16 cellular contexts compared by ENCODE assay signal in genomic region chr1:101311146-101311892, GRCh38.
DNase-seq lines count a peak whose midpoint lies in the region; ATAC-seq and TF ChIP-seq lines count a peak whose summit lies in the region.
"Had no signal": no experiment of that assay in that cellular context is flagged by ENCODE, and none has a peak within 500 bp of the region (broad histone marks: within the 10 kb centered on the region; RNA-seq: fewer than 3 reads in every experiment).

No MANE protein-coding gene starts in this region.

- H3K9me2 ChIP-seq in Karpas-422 (replicated peaks; ENCODE audit: insufficient read depth, low read length): no peaks in the 10 kb centered on the region

- TF ChIP-seq CTCF in breast epithelium (IDR thresholded peaks at IDR 0.05): no peak

- no peaks in the 10 kb centered on the region for H4K20me1 ChIP-seq in Karpas-422 (ENCODE audit: insufficient read depth, low read depth, low read length)

- H3K36me3 ChIP-seq in Karpas-422 (ENCODE audit: insufficient read depth, low read length) (no peaks in the 10 kb centered on the region), breast epithelium (no peaks in the 10 kb centered on the region)
- H3K36me3 ChIP-seq: esophagus squamous epithelium, pancreas had no signal

- H3K4me3 ChIP-seq in Karpas-422 (ENCODE audit: low read length) (no peak overlapping the region), breast epithelium (no peak overlapping the region)
- H3K4me3 ChIP-seq: esophagus squamous epithelium, pancreas had no signal

- H3K27me3 ChIP-seq in Karpas-422 (ENCODE audit: low read length) (no peaks in the 10 kb centered on the region), breast epithelium (no peaks in the 10 kb centered on the region)
- H3K27me3 ChIP-seq: pancreas had no signal

- H3K79me2 ChIP-seq in Karpas-422 (ENCODE audit: low read length): no peaks in the 10 kb centered on the region

- H3K27ac ChIP-seq in Karpas-422 (ENCODE audit: low read length) (no peak overlapping the region), breast epithelium (no peak overlapping the region)
- H3K27ac ChIP-seq: esophagus squamous epithelium, KMS-11, pancreas had no signal

- H3K36me3 Mint-ChIP-seq in activated T-cell treated with anti-CD3 and anti-CD28 coated beads, Interleukin-2, amount 50 U/mL, for 72 hours (ENCODE audit: insufficient read depth in 2 of 2): no peaks in the 10 kb centered on the region
- H3K36me3 Mint-ChIP-seq in natural killer cell treated with Interleukin-12 subunit alpha and Interleukin-12 subunit beta and Interleukin-15 and Interleukin-18, amount 100 ng/mL, for 72 hours: no peaks in the 10 kb centered on the region

- peak overlapping the region; percentile 74 for H3K4me2 ChIP-seq in Karpas-422 (ENCODE audit: low read depth, low read length, poor library complexity, severe bottlenecking)
- H3K4me2 ChIP-seq: KMS-11 had no signal

- H3K9ac ChIP-seq in Karpas-422 (ENCODE audit: low read length): no peak overlapping the region
- H3K9ac ChIP-seq: KMS-11 had no signal

- no peak for TF ChIP-seq POLR2A in breast epithelium (IDR thresholded peaks at IDR 0.05)

- peaks cover 74% of the 10 kb centered on the region for H3K4me1 Mint-ChIP-seq in activated T-cell treated with anti-CD3 and anti-CD28 coated beads, Interleukin-2, amount 50 U/mL, for 72 hours (ENCODE audit: low read depth)
- peaks cover 83 to 84% of the 10 kb centered on the region in 2 donors for H3K4me1 Mint-ChIP-seq in natural killer cell treated with Interleukin-12 subunit alpha and Interleukin-12 subunit beta and Interleukin-15 and Interleukin-18, amount 100 ng/mL, for 72 hours (ENCODE audit: low read depth in 2 of 2)

- H3K4me1 ChIP-seq in Karpas-422 (ENCODE audit: low read length) (peaks cover 87% of the 10 kb centered on the region), breast epithelium (no peaks in the 10 kb centered on the region)

- peak; percentile 16 to 36 for ATAC-seq in activated T-cell treated with anti-CD3 and anti-CD28 coated beads, Interleukin-2, amount 50 U/mL, for 72 hours (replicated peaks in 1 of 2)
- ATAC-seq in natural killer cell treated with Interleukin-12 subunit alpha and Interleukin-12 subunit beta and Interleukin-15 and Interleukin-18, amount 100 ng/mL, for 72 hours: no peak
- ATAC-seq: pancreas had no signal

- H3K27ac Mint-ChIP-seq in activated T-cell treated with anti-CD3 and anti-CD28 coated beads, Interleukin-2, amount 50 U/mL, for 72 hours: peak overlapping the region; percentile 36
- H3K27ac Mint-ChIP-seq in natural killer cell treated with Interleukin-12 subunit alpha and Interleukin-12 subunit beta and Interleukin-15 and Interleukin-18, amount 100 ng/mL, for 72 hours: peak overlapping the region; percentile 78 to 89
- H3K27ac Mint-ChIP-seq: dendritic cell treated with granulocyte-macrophage colony-stimulating factor and Interleukin-4, amounts not matched to agents 40 ng/mL and 50 ng/mL, for 4 days had no signal

- peak overlapping the region; percentile 77 to 88 for H3K4me3 Mint-ChIP-seq in activated T-cell treated with anti-CD3 and anti-CD28 coated beads, Interleukin-2, amount 50 U/mL, for 72 hours
- peak overlapping the region; percentile 86 for H3K4me3 Mint-ChIP-seq in natural killer cell treated with Interleukin-12 subunit alpha and Interleukin-12 subunit beta and Interleukin-15 and Interleukin-18, amount 100 ng/mL, for 72 hours
- H3K4me3 Mint-ChIP-seq: dendritic cell treated with granulocyte-macrophage colony-stimulating factor and Interleukin-4, amounts not matched to agents 40 ng/mL and 50 ng/mL, for 4 days had no signal

- peaks cover 6% of the 10 kb centered on the region for H3K27me3 Mint-ChIP-seq in activated T-cell treated with anti-CD3 and anti-CD28 coated beads, Interleukin-2, amount 50 U/mL, for 72 hours (ENCODE audit: low read depth)
- H3K27me3 Mint-ChIP-seq in natural killer cell treated with Interleukin-12 subunit alpha and Interleukin-12 subunit beta and Interleukin-15 and Interleukin-18, amount 100 ng/mL, for 72 hours: no peaks in the 10 kb centered on the region

- intact Hi-C loops in breast epithelium (cut with DNase I; ENCODE audit: low total_unique reads): no loop called here

- no peak overlapping the region for H2AFZ ChIP-seq in Karpas-422 (ENCODE audit: low read length)

- DNase-seq in activated CD4-positive, alpha-beta T cell treated with anti-CD3 and anti-CD28 coated beads for 48 hours: peak; percentile 40
- no peak for DNase-seq in activated CD4-positive, alpha-beta T cell treated with anti-CD3 and anti-CD28 coated beads for 1 hour
- DNase-seq in Karpas-422: no peak
- DNase-seq in activated T-cell treated with anti-CD3 and anti-CD28 coated beads, Interleukin-2, amount 50 U/mL, for 72 hours: peak in 1 of 2 donors; percentile 43
- no peak for DNase-seq in natural killer cell treated with Interleukin-12 subunit alpha and Interleukin-12 subunit beta and Interleukin-15 and Interleukin-18, amount 100 ng/mL, for 72 hours (ENCODE audit: low spot score)
- no peak for DNase-seq in breast epithelium (ENCODE audit: low spot score in 2 of 2)
- DNase-seq in NCI-H2227 treated with DMSO at 0.1 percent for 48 hours (lab: John Stamatoyannopoulos, UW): no peak
- DNase-seq in NOMO-1 treated with dmso at 0.1 percent for 144 hours (lab: John Stamatoyannopoulos, UW; ENCODE audit: unreplicated experiment): no peak
- DNase-seq: EL, esophagus squamous epithelium, kidney glomerular epithelial cell, NCI-H1417 treated with DMSO at 0.1 percent for 48 hours, NCI-H345, pancreas had no signal

- H3K9me3 Mint-ChIP-seq in activated T-cell treated with anti-CD3 and anti-CD28 coated beads, Interleukin-2, amount 50 U/mL, for 72 hours: no peaks in the 10 kb centered on the region
- H3K9me3 Mint-ChIP-seq in natural killer cell treated with Interleukin-12 subunit alpha and Interleukin-12 subunit beta and Interleukin-15 and Interleukin-18, amount 100 ng/mL, for 72 hours: no peaks in the 10 kb centered on the region
- H3K9me3 Mint-ChIP-seq: dendritic cell treated with granulocyte-macrophage colony-stimulating factor and Interleukin-4, amounts not matched to agents 40 ng/mL and 50 ng/mL, for 4 days had no signal

- no peaks in the 10 kb centered on the region for H3K9me3 ChIP-seq in Karpas-422 (ENCODE audit: low read length)
- no peaks in the 10 kb centered on the region for H3K9me3 ChIP-seq in breast epithelium
- H3K9me3 ChIP-seq: esophagus squamous epithelium, pancreas had no signal

Comparison
In these comparisons a context has a peak if more than half of its experiments do, and no peak if none do; other contexts are left out.
1. ATAC-seq: peak in activated T-cell treated with anti-CD3 and anti-CD28 coated beads, Interleukin-2, amount 50 U/mL, for 72 hours (2 of 2); none in natural killer cell treated with Interleukin-12 subunit alpha and Interleukin-12 subunit beta and Interleukin-15 and Interleukin-18, amount 100 ng/mL, for 72 hours (0 of 2).